8 cellular contexts compared by ENCODE assay signal in genomic region chr9:29004988-29005387, GRCh38.
"Had no signal": no experiment of that assay in that cellular context is flagged by ENCODE, and none has a peak within 500 bp of the region (broad histone marks: within the 10 kb centered on the region; RNA-seq: fewer than 3 reads in every experiment).

No MANE protein-coding gene starts in this region.

- DNase-seq: GOT3, H7, HFFc6, KBM-7 had no signal

- H3K36me3 ChIP-seq: HAP-1 had no signal

- H3K4me1 ChIP-seq: HAP-1 had no signal

- H3K27ac ChIP-seq: HL-60, KMS-11 had no signal

- H3K9me3 ChIP-seq: HAP-1 had no signal

- H3K4me3 ChIP-seq: HAP-1 had no signal

- ATAC-seq: HCT116 had no signal

- H3K4me2 ChIP-seq: KMS-11 had no signal
